ENCODE assay signal across 31 cellular contexts in the genomic region with DNA sequence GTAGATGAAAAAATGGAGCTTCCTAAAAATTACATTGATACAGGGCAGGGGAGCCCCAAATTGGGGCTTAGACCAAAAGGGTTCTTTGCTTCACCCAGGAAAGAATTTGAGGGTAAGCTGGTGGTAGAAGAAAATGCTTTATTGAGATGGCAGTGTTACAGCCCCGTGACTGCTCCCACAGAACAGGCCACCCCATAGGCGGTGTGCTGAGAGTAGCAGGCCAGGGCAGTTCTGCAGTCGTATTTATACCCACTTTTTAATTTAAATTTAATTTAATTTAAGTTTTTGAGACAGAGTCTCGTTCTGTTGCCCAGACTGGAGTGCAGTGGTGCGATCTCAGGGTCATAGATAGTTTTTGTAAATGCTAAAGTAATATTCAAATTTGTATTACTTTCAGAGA.
DNase-seq lines count a peak whose midpoint lies in the region; TF ChIP-seq lines count a peak whose summit lies in the region.
"Had no signal": no experiment of that assay in that cellular context is flagged by ENCODE, and none has a peak within 500 bp of the region (broad histone marks: within the 10 kb centered on the region; RNA-seq: fewer than 3 reads in every experiment).

No MANE protein-coding gene starts in this region.

- H3K27me3 Mint-ChIP-seq in endothelial cell (ENCODE audit: unreplicated experiment), result peaks cover 2% of the 10 kb centered on the region
- H3K27me3 Mint-ChIP-seq: B cell; CD4-positive, alpha-beta memory T cell; CD4-positive, alpha-beta T cell; CD8-positive, alpha-beta memory T cell had no signal

- H3K4me1 ChIP-seq in esophagus muscularis mucosa (no peaks in the 10 kb centered on the region), HAP-1 (no peaks in the 10 kb centered on the region)
- H3K4me1 ChIP-seq: A549, BE2C, Caco-2 had no signal

- H3K27ac ChIP-seq in esophagus muscularis mucosa (replicated peaks in 1 of 4), result no peak overlapping the region
- H3K27ac ChIP-seq: 22Rv1; A549; BLaER1; BLaER1 treated with 17β-estradiol and CSF1 and Interleukin-3, amounts not matched to agents 10 nM and 100 nM; C4-2B had no signal

- peaks cover 0 to 18% (median 0%) of the 10 kb centered on the region in 4 donors for H3K27me3 ChIP-seq in esophagus muscularis mucosa
- H3K27me3 ChIP-seq in HAP-1 (ENCODE audit: low read depth), result no peaks in the 10 kb centered on the region
- H3K27me3 ChIP-seq: BE2C; BLaER1; BLaER1 treated with 17β-estradiol and CSF1 and Interleukin-3, amounts not matched to agents 10 nM and 100 nM had no signal

- H3K27ac Mint-ChIP-seq in endothelial cell (ENCODE audit: unreplicated experiment), result no peak overlapping the region
- H3K27ac Mint-ChIP-seq: B cell; CD14-positive monocyte; CD4-positive, alpha-beta memory T cell; CD4-positive, alpha-beta T cell; CD4-positive, CD25-positive, alpha-beta regulatory T cell; CD8-positive, alpha-beta memory T cell; CD8-positive, alpha-beta T cell had no signal

- TF ChIP-seq CTCF in esophagus muscularis mucosa (IDR thresholded peaks at IDR 0.05), result no peak
- no peak for TF ChIP-seq CTCF in endothelial cell (IDR thresholded peaks at IDR 0.05; ENCODE audit: unreplicated experiment)

- H3K4me1 Mint-ChIP-seq in endothelial cell (ENCODE audit: unreplicated experiment), result no peaks in the 10 kb centered on the region
- H3K4me1 Mint-ChIP-seq: B cell; CD4-positive, alpha-beta memory T cell; CD4-positive, CD25-positive, alpha-beta regulatory T cell; CD8-positive, alpha-beta memory T cell had no signal

- no peak for TF ChIP-seq EP300 in esophagus muscularis mucosa (IDR thresholded peaks at IDR 0.05)

- TF ChIP-seq POLR2A in esophagus muscularis mucosa (IDR thresholded peaks at IDR 0.05; ENCODE audit: low read depth), result no peak

- H3K36me3 Mint-ChIP-seq in endothelial cell (ENCODE audit: low read depth, unreplicated experiment), result no peaks in the 10 kb centered on the region
- H3K36me3 Mint-ChIP-seq: CD4-positive, alpha-beta memory T cell; CD4-positive, CD25-positive, alpha-beta regulatory T cell; CD8-positive, alpha-beta T cell had no signal

- DNase-seq in esophagus muscularis mucosa (ENCODE audit: extremely low spot score) (peak; percentile 62), mesenteric fat pad (ENCODE audit: low spot score) (peak; percentile 51), endothelial cell (ENCODE audit: low spot score) (no peak), HAP-1 (ENCODE audit: low spot score in 2 of 2) (no peak)
- DNase-seq: 8988T; ACHN; AML-193; BE2C; C1 segment of cervical spinal cord; Caco-2; Calu3; CD4-positive, alpha-beta memory T cell; CD4-positive, alpha-beta T cell; CD4-positive, CD25-positive, alpha-beta regulatory T cell; CD8-positive, alpha-beta memory T cell; CD8-positive, alpha-beta T cell; COR-L47; DMS 273 treated with DMSO at 0.1 percent for 48 hours; DMS153; DMS53; DMS79; DMS79 treated with DMSO at 0.1 percent for 48 hours; DND-41; EL had no signal

- H3K36me3 ChIP-seq in esophagus muscularis mucosa (no peaks in the 10 kb centered on the region), HAP-1 (replicated peaks) (no peaks in the 10 kb centered on the region)
- H3K36me3 ChIP-seq: BE2C, BLaER1 had no signal

- no peak overlapping the region for H3K4me3 Mint-ChIP-seq in endothelial cell (ENCODE audit: unreplicated experiment)
- H3K4me3 Mint-ChIP-seq: B cell; CD14-positive monocyte; CD4-positive, alpha-beta memory T cell; CD4-positive, alpha-beta T cell; CD4-positive, CD25-positive, alpha-beta regulatory T cell; CD8-positive, alpha-beta memory T cell; CD8-positive, alpha-beta T cell had no signal

- H3K9me3 ChIP-seq in esophagus muscularis mucosa (no peaks in the 10 kb centered on the region), HAP-1 (no peaks in the 10 kb centered on the region; the same call in 1 of the 2 replicates)
- H3K9me3 ChIP-seq: A549, BE2C had no signal

- H3K9me3 Mint-ChIP-seq in endothelial cell (ENCODE audit: unreplicated experiment), result no peaks in the 10 kb centered on the region
- H3K9me3 Mint-ChIP-seq: CD4-positive, alpha-beta T cell; CD4-positive, CD25-positive, alpha-beta regulatory T cell; CD8-positive, alpha-beta memory T cell; CD8-positive, alpha-beta T cell had no signal

- in situ Hi-C loops in HAP-1 (cut with MboI; ENCODE audit: low sequenced_read_pairs), result loop anchor here (25.0 kb wide), 1 partner anchor 1664 kb away; no protein-coding TSS in a partner anchor

- H3K4me3 ChIP-seq in esophagus muscularis mucosa (no peak overlapping the region), HAP-1 (no peak overlapping the region)
- H3K4me3 ChIP-seq: A549; BLaER1; BLaER1 treated with 17β-estradiol and CSF1 and Interleukin-3, amounts not matched to agents 10 nM and 100 nM had no signal

- intact Hi-C loops in esophagus muscularis mucosa (cut with DNase I), result no loop called here

- WGBS in esophagus muscularis mucosa, result 84% methylated on average over 5 of the region's 5 CpGs

Comparison
In these comparisons a context has a peak if more than half of its experiments do, and no peak if none do; other contexts are left out.
1. DNase-seq: peak in esophagus muscularis mucosa (single experiment) and mesenteric fat pad (single experiment); none in endothelial cell (single experiment) and HAP-1 (0 of 2).